In the genomic region with DNA sequence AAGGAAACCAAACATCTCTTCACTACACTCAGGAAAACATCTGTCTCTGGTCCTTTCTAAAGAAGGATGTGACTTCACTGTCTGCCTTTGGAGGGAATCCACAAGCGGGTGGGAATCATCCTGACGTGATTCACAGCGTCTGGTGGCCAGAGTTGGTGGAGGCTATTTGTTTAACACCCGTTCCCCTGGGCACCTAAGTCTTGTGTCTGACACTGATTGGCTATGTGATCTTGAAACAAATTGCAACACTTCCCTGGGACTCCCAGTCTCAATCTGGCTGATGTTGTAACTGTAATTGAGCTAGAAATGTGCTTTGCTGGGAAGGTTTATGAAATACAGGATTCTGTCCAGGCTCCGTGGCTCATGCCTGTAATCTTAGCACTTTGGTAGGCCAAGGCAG, we compare ENCODE assay signal across 19 cellular contexts. TPM values are rescaled to one million over a fixed set of nuclear protein-coding genes. Genes with fewer than 3 reads are reported as not detected.
A peak's percentile ranks its signal among the peaks of the same experiment; 100 is the strongest.
DNase-seq lines count a peak whose midpoint lies in the region; ATAC-seq and TF ChIP-seq lines count a peak whose summit lies in the region.
"Had no signal": no experiment of that assay in that cellular context is flagged by ENCODE, and none has a peak within 500 bp of the region (broad histone marks: within the 10 kb centered on the region; RNA-seq: fewer than 3 reads in every experiment).

No MANE protein-coding gene starts in this region.

- no peak overlapping the region for H3K4me3 ChIP-seq in cardiac fibroblast (replicated peaks in 1 of 2; ENCODE audit: low read depth in 2 of 2, low read length in 2 of 2)
- H3K4me3 ChIP-seq: spleen had no signal

- no peak for TF ChIP-seq CTCF in cardiac fibroblast (IDR thresholded peaks at IDR 0.05; ENCODE audit: low read depth, low read length)
- no peak for TF ChIP-seq CTCF in omental fat pad (IDR thresholded peaks at IDR 0.05)

- DNase-seq in EL = peak; percentile 37
- DNase-seq in LHCN-M2 (ENCODE audit: low read depth) = peak; percentile 52
- peak; percentile 71 to 97 for DNase-seq in cardiac fibroblast (ENCODE audit: low read depth in 2 of 2)
- no peak for DNase-seq in omental fat pad (ENCODE audit: low spot score)
- no peak for DNase-seq in NCI-H524 treated with DMSO at 0.1 percent for 48 hours (lab: John Stamatoyannopoulos, UW)
- DNase-seq in stimulated activated CD4-positive, alpha-beta T cell treated with anti-CD3 and anti-CD28 coated beads, Interleukin-2, amount 100 ng/mL, for 48 hours = no peak
- DNase-seq: activated naive CD8-positive, alpha-beta T cell treated with anti-CD3 and anti-CD28 coated beads, Interleukin-2, amount 10 ng/mL, durations not matched to agents 7 days and 5 days; activated T-cell treated with anti-CD3 and anti-CD28 coated beads for 4 hours; cerebellar nuclear complex; DMS79 treated with DMSO at 0.1 percent for 48 hours; NCI-H187; NCI-H774; spleen; T-helper 2 cell had no signal

- ATAC-seq in omental fat pad (ENCODE audit: low FRiP score) = peak; percentile 59
- ATAC-seq in HG02885 (IDR thresholded peaks at IDR 0.05; ENCODE audit: poor library complexity, unreplicated experiment) = no peak
- no peak for ATAC-seq in GM21786 (IDR thresholded peaks at IDR 0.05; ENCODE audit: unreplicated experiment)

RNA-seq across cellular contexts. Expression of gene SIX3, which starts 28.8 kb away (rescaled TPM):
- total RNA-seq in LHCN-M2 (2014; rRNA removed) = not detected in 2 replicates
- polyA plus RNA-seq in LHCN-M2 (2012) = 0.09 TPM
- total RNA-seq in omental fat pad = not detected
- total RNA-seq: activated naive CD8-positive, alpha-beta T cell treated with anti-CD3 and anti-CD28 coated beads, Interleukin-2, amount 10 ng/mL, durations not matched to agents 7 days and 5 days; mucosa of gallbladder; osteocyte; spleen had no signal
- polyA plus RNA-seq: CD14-positive monocyte had no signal

Comparison
In these comparisons a context has a peak if more than half of its experiments do, and no peak if none do; other contexts are left out.
1. DNase-seq: peak in EL (single experiment), LHCN-M2 (single experiment) and cardiac fibroblast (2 of 2); none in omental fat pad (single experiment), NCI-H524 treated with DMSO at 0.1 percent for 48 hours (single experiment) and stimulated activated CD4-positive, alpha-beta T cell treated with anti-CD3 and anti-CD28 coated beads, Interleukin-2, amount 100 ng/mL, for 48 hours (0 of 2).